ENCODE assay signal across 1 cellular context in the genomic region with DNA sequence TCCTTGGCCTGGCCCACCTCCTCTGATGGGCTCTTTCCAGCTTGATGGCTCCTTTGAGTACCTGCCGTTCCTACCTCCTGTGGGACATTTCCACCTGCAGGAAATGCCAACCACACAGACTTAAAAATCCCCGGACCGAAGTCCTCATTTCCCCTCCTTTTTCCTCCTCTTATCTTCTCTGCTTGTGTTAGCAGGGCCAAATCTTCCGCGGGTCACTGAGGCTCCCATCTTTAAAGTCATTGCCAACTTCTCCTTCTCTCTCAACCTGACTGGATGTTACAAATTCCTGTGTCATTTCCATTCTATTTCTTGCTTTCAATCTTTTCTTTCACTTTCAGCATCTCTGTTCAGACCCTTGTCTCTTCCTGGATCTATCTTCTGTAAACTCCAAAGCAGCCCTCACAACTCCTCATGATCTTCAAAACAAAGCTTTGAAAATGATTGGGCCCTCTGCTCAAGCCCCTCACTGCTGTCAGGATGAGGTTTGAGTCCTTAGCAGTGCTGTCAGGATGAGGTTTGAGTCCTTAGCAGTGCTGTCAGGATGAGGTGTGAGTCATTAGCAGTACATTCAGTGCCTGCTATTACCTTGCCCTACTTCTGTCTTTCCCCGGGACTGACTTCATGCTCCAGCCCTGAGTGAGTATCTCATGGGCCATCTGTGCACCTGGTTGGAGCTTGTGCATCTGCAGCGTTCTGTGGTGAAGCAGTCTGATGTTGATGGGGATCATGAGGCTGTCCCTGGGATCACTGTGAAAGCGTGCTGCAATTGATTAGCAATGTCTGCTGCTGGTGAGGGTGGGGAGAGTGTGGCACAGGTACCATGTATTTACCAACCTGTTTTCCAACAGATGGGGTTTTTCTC.
A peak's percentile ranks its signal among the peaks of the same experiment; 100 is the strongest.
TF ChIP-seq lines count a peak whose summit lies in the region.

No MANE protein-coding gene starts in this region.

TF ChIP-seq in GM12878, 131 proteins besides CTCF, POLR2A, EP300 and RAD21 (continued from another document and continues in another):
- TF ChIP-seq, protein P1, sequence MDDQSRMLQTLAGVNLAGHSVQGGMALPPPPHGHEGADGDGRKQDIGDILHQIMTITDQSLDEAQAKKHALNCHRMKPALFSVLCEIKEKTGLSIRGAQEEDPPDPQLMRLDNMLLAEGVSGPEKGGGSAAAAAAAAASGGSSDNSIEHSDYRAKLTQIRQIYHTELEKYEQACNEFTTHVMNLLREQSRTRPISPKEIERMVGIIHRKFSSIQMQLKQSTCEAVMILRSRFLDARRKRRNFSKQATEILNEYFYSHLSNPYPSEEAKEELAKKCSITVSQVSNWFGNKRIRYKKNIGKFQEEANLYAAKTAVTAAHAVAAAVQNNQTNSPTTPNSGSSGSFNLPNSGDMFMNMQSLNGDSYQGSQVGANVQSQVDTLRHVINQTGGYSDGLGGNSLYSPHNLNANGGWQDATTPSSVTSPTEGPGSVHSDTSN (IDR thresholded peaks at IDR 0.05; ENCODE audit: insufficient replicate concordance, low read depth, low read length), result no peak
- TF ChIP-seq SUPT20H (IDR thresholded peaks at IDR 0.05; ENCODE audit: borderline replicate concordance, control insufficient read depth, low read depth, low read length) (no peak), ZNF24 (IDR thresholded peaks at IDR 0.05) (no peak), FOS (IDR thresholded peaks at IDR 0.05; ENCODE audit: borderline replicate concordance, extremely low read depth, insufficient read length) (no peak), SMAD5 (IDR thresholded peaks at IDR 0.05; ENCODE audit: low read depth) (no peak), SMC3 (IDR thresholded peaks at IDR 0.05; ENCODE audit: borderline replicate concordance, low read length) (no peak), NRF1 (conservative IDR thresholded peaks at IDR 0.05; ENCODE audit: low read depth, low read length) (no peak), HCFC1 (IDR thresholded peaks at IDR 0.05; ENCODE audit: low read length) (no peak), POLR2AphosphoS5 (IDR thresholded peaks at IDR 0.05; ENCODE audit: low read length) (no peak), IKZF1 (conservative IDR thresholded peaks at IDR 0.05) (peak; percentile 53), FOXM1 (IDR thresholded peaks at IDR 0.05; ENCODE audit: low read depth, low read length) (no peak), JUND (IDR thresholded peaks at IDR 0.05; ENCODE audit: low read depth, low read length) (no peak), PAX5 (IDR thresholded peaks at IDR 0.05; ENCODE audit: borderline replicate concordance, low read depth, low read length) (no peak; the same call in 1 of the 2 replicates), KAT2A (conservative IDR thresholded peaks at IDR 0.05; ENCODE audit: control insufficient read depth, low read depth, low read length) (no peak), BCL11A (IDR thresholded peaks at IDR 0.05; ENCODE audit: low read depth, low read length) (no peak), MYB (IDR thresholded peaks at IDR 0.05; ENCODE audit: borderline replicate concordance, low read depth, low read length) (no peak), RUNX3 (IDR thresholded peaks at IDR 0.05; ENCODE audit: low read length) (no peak), CHD4 (IDR thresholded peaks at IDR 0.05) (no peak), NR2C2 (IDR thresholded peaks at IDR 0.05; ENCODE audit: borderline replicate concordance, control insufficient read depth, insufficient read length, low read depth) (peak; percentile 70), RFX5 (IDR thresholded peaks at IDR 0.05; ENCODE audit: low read depth, low read length) (no peak), RELA (IDR thresholded peaks at IDR 0.05; ENCODE audit: borderline replicate concordance, partially characterized antibody) (no peak), YY1 (IDR thresholded peaks at IDR 0.05; ENCODE audit: low read depth, low read length) (peak; percentile 46; the same call in 1 of the 2 replicates), STAT3 (IDR thresholded peaks at IDR 0.05; ENCODE audit: low read depth, low read length) (no peak), TCF7 (IDR thresholded peaks at IDR 0.05; ENCODE audit: borderline replicate concordance) (no peak), SRF (IDR thresholded peaks at IDR 0.05; ENCODE audit: low read depth in 2 of 2, low read length in 2 of 2) (peak; percentile 44 to 89), BMI1 (IDR thresholded peaks at IDR 0.05; ENCODE audit: borderline replicate concordance) (no peak), POU2F2 (IDR thresholded peaks at IDR 0.05; ENCODE audit: borderline replicate concordance, low read depth, low read length) (no peak), ZZZ3 (IDR thresholded peaks at IDR 0.05; ENCODE audit: control insufficient read depth, insufficient read length, low read depth) (no peak), IKZF2 (IDR thresholded peaks at IDR 0.05) (peak; percentile 21 to 53; a peak in 3 of 4 replicates), TBL1XR1 (IDR thresholded peaks at IDR 0.05; ENCODE audit: low read depth, low read length) (no peak), TCF12 (IDR thresholded peaks at IDR 0.05; ENCODE audit: low read depth, low read length) (peak; percentile 49; the same call in 1 of the 2 replicates), CREM (IDR thresholded peaks at IDR 0.05; ENCODE audit: low read depth) (no peak), CBFB (IDR thresholded peaks at IDR 0.05; ENCODE audit: low read depth) (no peak), EED (IDR thresholded peaks at IDR 0.05; ENCODE audit: low read depth) (0 out of 2 replicates have a peak, but pooled peaks have one; percentile 27), BHLHE40 (IDR thresholded peaks at IDR 0.05; ENCODE audit: borderline replicate concordance in 1 of 2, low read depth in 2 of 2, low read length in 1 of 2) (no peak)
- TF ChIP-seq, protein P2, sequence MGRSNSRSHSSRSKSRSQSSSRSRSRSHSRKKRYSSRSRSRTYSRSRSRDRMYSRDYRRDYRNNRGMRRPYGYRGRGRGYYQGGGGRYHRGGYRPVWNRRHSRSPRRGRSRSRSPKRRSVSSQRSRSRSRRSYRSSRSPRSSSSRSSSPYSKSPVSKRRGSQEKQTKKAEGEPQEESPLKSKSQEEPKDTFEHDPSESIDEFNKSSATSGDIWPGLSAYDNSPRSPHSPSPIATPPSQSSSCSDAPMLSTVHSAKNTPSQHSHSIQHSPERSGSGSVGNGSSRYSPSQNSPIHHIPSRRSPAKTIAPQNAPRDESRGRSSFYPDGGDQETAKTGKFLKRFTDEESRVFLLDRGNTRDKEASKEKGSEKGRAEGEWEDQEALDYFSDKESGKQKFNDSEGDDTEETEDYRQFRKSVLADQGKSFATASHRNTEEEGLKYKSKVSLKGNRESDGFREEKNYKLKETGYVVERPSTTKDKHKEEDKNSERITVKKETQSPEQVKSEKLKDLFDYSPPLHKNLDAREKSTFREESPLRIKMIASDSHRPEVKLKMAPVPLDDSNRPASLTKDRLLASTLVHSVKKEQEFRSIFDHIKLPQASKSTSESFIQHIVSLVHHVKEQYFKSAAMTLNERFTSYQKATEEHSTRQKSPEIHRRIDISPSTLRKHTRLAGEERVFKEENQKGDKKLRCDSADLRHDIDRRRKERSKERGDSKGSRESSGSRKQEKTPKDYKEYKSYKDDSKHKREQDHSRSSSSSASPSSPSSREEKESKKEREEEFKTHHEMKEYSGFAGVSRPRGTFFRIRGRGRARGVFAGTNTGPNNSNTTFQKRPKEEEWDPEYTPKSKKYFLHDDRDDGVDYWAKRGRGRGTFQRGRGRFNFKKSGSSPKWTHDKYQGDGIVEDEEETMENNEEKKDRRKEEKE (IDR thresholded peaks at IDR 0.05), result no peak
- TF ChIP-seq, protein P3, sequence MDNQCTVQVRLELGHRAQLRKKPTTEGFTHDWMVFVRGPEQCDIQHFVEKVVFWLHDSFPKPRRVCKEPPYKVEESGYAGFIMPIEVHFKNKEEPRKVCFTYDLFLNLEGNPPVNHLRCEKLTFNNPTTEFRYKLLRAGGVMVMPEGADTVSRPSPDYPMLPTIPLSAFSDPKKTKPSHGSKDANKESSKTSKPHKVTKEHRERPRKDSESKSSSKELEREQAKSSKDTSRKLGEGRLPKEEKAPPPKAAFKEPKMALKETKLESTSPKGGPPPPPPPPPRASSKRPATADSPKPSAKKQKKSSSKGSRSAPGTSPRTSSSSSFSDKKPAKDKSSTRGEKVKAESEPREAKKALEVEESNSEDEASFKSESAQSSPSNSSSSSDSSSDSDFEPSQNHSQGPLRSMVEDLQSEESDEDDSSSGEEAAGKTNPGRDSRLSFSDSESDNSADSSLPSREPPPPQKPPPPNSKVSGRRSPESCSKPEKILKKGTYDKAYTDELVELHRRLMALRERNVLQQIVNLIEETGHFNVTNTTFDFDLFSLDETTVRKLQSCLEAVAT (IDR thresholded peaks at IDR 0.05), result peak; percentile 99
- TF ChIP-seq, protein P4, sequence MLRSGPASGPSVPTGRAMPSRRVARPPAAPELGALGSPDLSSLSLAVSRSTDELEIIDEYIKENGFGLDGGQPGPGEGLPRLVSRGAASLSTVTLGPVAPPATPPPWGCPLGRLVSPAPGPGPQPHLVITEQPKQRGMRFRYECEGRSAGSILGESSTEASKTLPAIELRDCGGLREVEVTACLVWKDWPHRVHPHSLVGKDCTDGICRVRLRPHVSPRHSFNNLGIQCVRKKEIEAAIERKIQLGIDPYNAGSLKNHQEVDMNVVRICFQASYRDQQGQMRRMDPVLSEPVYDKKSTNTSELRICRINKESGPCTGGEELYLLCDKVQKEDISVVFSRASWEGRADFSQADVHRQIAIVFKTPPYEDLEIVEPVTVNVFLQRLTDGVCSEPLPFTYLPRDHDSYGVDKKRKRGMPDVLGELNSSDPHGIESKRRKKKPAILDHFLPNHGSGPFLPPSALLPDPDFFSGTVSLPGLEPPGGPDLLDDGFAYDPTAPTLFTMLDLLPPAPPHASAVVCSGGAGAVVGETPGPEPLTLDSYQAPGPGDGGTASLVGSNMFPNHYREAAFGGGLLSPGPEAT (IDR thresholded peaks at IDR 0.05; ENCODE audit: low read depth), result no peak
- TF ChIP-seq, protein P5, sequence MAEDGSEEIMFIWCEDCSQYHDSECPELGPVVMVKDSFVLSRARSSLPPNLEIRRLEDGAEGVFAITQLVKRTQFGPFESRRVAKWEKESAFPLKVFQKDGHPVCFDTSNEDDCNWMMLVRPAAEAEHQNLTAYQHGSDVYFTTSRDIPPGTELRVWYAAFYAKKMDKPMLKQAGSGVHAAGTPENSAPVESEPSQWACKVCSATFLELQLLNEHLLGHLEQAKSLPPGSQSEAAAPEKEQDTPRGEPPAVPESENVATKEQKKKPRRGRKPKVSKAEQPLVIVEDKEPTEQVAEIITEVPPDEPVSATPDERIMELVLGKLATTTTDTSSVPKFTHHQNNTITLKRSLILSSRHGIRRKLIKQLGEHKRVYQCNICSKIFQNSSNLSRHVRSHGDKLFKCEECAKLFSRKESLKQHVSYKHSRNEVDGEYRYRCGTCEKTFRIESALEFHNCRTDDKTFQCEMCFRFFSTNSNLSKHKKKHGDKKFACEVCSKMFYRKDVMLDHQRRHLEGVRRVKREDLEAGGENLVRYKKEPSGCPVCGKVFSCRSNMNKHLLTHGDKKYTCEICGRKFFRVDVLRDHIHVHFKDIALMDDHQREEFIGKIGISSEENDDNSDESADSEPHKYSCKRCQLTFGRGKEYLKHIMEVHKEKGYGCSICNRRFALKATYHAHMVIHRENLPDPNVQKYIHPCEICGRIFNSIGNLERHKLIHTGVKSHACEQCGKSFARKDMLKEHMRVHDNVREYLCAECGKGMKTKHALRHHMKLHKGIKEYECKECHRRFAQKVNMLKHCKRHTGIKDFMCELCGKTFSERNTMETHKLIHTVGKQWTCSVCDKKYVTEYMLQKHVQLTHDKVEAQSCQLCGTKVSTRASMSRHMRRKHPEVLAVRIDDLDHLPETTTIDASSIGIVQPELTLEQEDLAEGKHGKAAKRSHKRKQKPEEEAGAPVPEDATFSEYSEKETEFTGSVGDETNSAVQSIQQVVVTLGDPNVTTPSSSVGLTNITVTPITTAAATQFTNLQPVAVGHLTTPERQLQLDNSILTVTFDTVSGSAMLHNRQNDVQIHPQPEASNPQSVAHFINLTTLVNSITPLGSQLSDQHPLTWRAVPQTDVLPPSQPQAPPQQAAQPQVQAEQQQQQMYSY (CRISPR knock-in tag; IDR thresholded peaks at IDR 0.05), result no peak
- TF ChIP-seq, protein P6, sequence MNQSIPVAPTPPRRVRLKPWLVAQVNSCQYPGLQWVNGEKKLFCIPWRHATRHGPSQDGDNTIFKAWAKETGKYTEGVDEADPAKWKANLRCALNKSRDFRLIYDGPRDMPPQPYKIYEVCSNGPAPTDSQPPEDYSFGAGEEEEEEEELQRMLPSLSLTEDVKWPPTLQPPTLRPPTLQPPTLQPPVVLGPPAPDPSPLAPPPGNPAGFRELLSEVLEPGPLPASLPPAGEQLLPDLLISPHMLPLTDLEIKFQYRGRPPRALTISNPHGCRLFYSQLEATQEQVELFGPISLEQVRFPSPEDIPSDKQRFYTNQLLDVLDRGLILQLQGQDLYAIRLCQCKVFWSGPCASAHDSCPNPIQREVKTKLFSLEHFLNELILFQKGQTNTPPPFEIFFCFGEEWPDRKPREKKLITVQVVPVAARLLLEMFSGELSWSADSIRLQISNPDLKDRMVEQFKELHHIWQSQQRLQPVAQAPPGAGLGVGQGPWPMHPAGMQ (IDR thresholded peaks at IDR 0.05; ENCODE audit: borderline replicate concordance), result no peak
- TF ChIP-seq, protein P7, sequence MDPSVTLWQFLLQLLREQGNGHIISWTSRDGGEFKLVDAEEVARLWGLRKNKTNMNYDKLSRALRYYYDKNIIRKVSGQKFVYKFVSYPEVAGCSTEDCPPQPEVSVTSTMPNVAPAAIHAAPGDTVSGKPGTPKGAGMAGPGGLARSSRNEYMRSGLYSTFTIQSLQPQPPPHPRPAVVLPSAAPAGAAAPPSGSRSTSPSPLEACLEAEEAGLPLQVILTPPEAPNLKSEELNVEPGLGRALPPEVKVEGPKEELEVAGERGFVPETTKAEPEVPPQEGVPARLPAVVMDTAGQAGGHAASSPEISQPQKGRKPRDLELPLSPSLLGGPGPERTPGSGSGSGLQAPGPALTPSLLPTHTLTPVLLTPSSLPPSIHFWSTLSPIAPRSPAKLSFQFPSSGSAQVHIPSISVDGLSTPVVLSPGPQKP (IDR thresholded peaks at IDR 0.05; ENCODE audit: low read depth, low read length), result no peak
- TF ChIP-seq, protein P8, sequence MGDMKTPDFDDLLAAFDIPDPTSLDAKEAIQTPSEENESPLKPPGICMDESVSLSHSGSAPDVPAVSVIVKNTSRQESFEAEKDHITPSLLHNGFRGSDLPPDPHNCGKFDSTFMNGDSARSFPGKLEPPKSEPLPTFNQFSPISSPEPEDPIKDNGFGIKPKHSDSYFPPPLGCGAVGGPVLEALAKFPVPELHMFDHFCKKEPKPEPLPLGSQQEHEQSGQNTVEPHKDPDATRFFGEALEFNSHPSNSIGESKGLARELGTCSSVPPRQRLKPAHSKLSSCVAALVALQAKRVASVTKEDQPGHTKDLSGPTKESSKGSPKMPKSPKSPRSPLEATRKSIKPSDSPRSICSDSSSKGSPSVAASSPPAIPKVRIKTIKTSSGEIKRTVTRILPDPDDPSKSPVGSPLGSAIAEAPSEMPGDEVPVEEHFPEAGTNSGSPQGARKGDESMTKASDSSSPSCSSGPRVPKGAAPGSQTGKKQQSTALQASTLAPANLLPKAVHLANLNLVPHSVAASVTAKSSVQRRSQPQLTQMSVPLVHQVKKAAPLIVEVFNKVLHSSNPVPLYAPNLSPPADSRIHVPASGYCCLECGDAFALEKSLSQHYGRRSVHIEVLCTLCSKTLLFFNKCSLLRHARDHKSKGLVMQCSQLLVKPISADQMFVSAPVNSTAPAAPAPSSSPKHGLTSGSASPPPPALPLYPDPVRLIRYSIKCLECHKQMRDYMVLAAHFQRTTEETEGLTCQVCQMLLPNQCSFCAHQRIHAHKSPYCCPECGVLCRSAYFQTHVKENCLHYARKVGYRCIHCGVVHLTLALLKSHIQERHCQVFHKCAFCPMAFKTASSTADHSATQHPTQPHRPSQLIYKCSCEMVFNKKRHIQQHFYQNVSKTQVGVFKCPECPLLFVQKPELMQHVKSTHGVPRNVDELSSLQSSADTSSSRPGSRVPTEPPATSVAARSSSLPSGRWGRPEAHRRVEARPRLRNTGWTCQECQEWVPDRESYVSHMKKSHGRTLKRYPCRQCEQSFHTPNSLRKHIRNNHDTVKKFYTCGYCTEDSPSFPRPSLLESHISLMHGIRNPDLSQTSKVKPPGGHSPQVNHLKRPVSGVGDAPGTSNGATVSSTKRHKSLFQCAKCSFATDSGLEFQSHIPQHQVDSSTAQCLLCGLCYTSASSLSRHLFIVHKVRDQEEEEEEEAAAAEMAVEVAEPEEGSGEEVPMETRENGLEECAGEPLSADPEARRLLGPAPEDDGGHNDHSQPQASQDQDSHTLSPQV (IDR thresholded peaks at IDR 0.05), result no peak
